16 cellular contexts compared by ENCODE assay signal in genomic region chr17:10099051-10099571, GRCh38.
DNase-seq lines count a peak whose midpoint lies in the region; ATAC-seq and TF ChIP-seq lines count a peak whose summit lies in the region.
"Had no signal": no experiment of that assay in that cellular context is flagged by ENCODE, and none has a peak within 500 bp of the region (broad histone marks: within the 10 kb centered on the region; RNA-seq: fewer than 3 reads in every experiment).

No MANE protein-coding gene starts in this region.

- intact Hi-C loops in left cardiac atrium (cut with DNase I): no loop called here
- intact Hi-C loops in stomach (cut with DNase I; ENCODE audit: low total_unique reads): no loop called here

- peak; percentile 88 for DNase-seq in GM03348 (ENCODE audit: low spot score)
- peak; percentile 52 for DNase-seq in amniotic stem cell (lab: John Stamatoyannopoulos, UW)
- DNase-seq in left cardiac atrium: peak; percentile 41
- no peak for DNase-seq in stomach
- no peak for DNase-seq in LoVo (ENCODE audit: low spot score)
- DNase-seq in KG1 (lab: John Stamatoyannopoulos, UW): no peak
- DNase-seq: activated T-cell treated with anti-CD3 and anti-CD28 coated beads, Interleukin-2, amount 50 U/mL, for 48 hours; brain microvascular endothelial cell; Caco-2; left colon; NCI-H524; occipital lobe had no signal

- no peak for TF ChIP-seq POLR2A in stomach (IDR thresholded peaks at IDR 0.05)

- H3K4me1 ChIP-seq in stomach: peaks cover 0 to 21% (median 8%) of the 10 kb centered on the region in 4 donors
- H3K4me1 ChIP-seq: Caco-2, HAP-1 had no signal

- TF ChIP-seq CTCF in stomach (IDR thresholded peaks at IDR 0.05): no peak

- TF ChIP-seq EP300 in stomach (IDR thresholded peaks at IDR 0.05): no peak

- no peaks in the 10 kb centered on the region for H3K27me3 ChIP-seq in stomach
- H3K27me3 ChIP-seq: brain microvascular endothelial cell, tibial nerve had no signal

- no peaks in the 10 kb centered on the region for H3K9me3 ChIP-seq in stomach
- H3K9me3 ChIP-seq: Caco-2, HAP-1, tibial nerve had no signal

- no peaks in the 10 kb centered on the region for H3K36me3 ChIP-seq in stomach
- H3K36me3 ChIP-seq: brain microvascular endothelial cell, HAP-1, tibial nerve had no signal

- H3K4me3 ChIP-seq in stomach: no peak overlapping the region
- H3K4me3 ChIP-seq: HAP-1, tibial nerve had no signal

- ATAC-seq in left cardiac atrium: peak; percentile 58 to 79
- no peak for ATAC-seq in HG02840 (IDR thresholded peaks at IDR 0.05; ENCODE audit: low FRiP score, unreplicated experiment)
- no peak for ATAC-seq in HG03432 (IDR thresholded peaks at IDR 0.05; ENCODE audit: unreplicated experiment)
- ATAC-seq: left colon had no signal

- WGBS in stomach, 5 donors: 60 to 72% (median 64%) methylated on average over 8 of the region's 8 CpGs

- H3K27ac ChIP-seq in stomach: peak overlapping the region in 4 of 5 donors; percentile 23 to 57 (median 49)
- H3K27ac ChIP-seq: brain microvascular endothelial cell had no signal

Comparison
In these comparisons a context has a peak if more than half of its experiments do, and no peak if none do; other contexts are left out.
1. DNase-seq: peak in GM03348 (single experiment), amniotic stem cell (single experiment) and left cardiac atrium (single experiment); none in stomach (single experiment), LoVo (single experiment) and KG1 (single experiment).
2. ATAC-seq: peak in left cardiac atrium (2 of 2); none in HG02840 (single experiment) and HG03432 (single experiment).